Comparison of ENCODE assay signal across 8 cellular contexts in the genomic region with DNA sequence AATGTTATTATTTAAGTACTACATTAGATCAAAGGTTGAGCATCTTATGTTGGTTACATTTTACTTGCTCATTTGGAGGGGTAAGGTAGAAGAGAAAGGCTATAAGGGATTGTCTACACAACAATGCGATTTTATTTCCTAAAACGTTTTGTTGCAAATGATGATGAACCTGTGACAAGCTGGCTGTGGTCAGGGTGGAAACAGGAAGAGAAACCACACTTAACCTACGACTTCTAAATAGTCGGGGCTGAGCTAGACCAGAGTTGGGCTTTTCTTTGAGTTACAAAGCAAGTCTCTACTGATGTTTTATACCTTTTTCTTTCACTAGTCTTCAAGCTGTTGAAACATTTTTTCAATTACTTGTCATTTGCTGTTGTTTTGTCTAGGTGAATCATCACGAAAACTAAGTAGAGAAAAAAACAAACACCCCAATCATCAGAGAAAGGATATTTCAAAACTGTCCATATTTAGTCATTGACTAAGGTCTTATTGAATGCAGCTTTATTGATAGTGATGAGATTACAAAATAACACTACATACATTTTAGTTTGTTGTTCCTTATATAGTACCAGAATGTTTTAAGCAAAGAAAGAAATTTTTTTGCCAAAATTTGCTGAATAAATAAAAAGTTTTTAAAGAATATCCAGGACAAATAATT. TPM values are rescaled to one million over a fixed set of nuclear protein-coding genes. Genes with fewer than 3 reads are reported as not detected.
A peak's percentile ranks its signal among the peaks of the same experiment; 100 is the strongest.
DNase-seq lines count a peak whose midpoint lies in the region; ATAC-seq lines count a peak whose summit lies in the region.

No MANE protein-coding gene starts in this region.

- no peaks in the 10 kb centered on the region for H3K9me3 Mint-ChIP-seq in activated CD4-positive, alpha-beta memory T cell treated with anti-CD3 and anti-CD28 coated beads, Interleukin-2, amount 10 ng/mL, durations not matched to agents 7 days and 5 days

- H3K4me1 Mint-ChIP-seq in activated CD4-positive, alpha-beta memory T cell treated with anti-CD3 and anti-CD28 coated beads, Interleukin-2, amount 10 ng/mL, durations not matched to agents 7 days and 5 days = peaks cover 39% of the 10 kb centered on the region

- H4K20me1 ChIP-seq in BLaER1 treated with 17β-estradiol and CSF1 and Interleukin-3, amounts not matched to agents 10 nM and 100 nM = no peaks in the 10 kb centered on the region

- peaks cover 12 to 26% (median 15%) of the 10 kb centered on the region in 10 experiments; a peak in 19 of 20 replicates for H3K4me1 ChIP-seq in BLaER1 treated with 17β-estradiol and CSF1 and Interleukin-3, amounts not matched to agents 10 nM and 100 nM

- H3K36me3 Mint-ChIP-seq in activated CD4-positive, alpha-beta memory T cell treated with anti-CD3 and anti-CD28 coated beads, Interleukin-2, amount 10 ng/mL, durations not matched to agents 7 days and 5 days (ENCODE audit: low read depth) = peaks cover 3% of the 10 kb centered on the region

- ATAC-seq in GM19463 (IDR thresholded peaks at IDR 0.05; ENCODE audit: unreplicated experiment) = peak; percentile 63
- peak; percentile 66 for ATAC-seq in HG03469 (IDR thresholded peaks at IDR 0.05; ENCODE audit: unreplicated experiment)

- CTCF ChIA-PET in activated CD4-positive, alpha-beta memory T cell treated with anti-CD3 and anti-CD28 coated beads, Interleukin-2, amount 10 ng/mL, durations not matched to agents 7 days and 5 days (lab: Charles Lee) = interaction anchor here (0.7 to 1.7 kb wide), 7 partner anchors 72 to 651 kb away, joined by 3 to 15 read pairs (median 4); partner anchors contain the start of gene GCLC

- peak; percentile 74 for DNase-seq in activated CD4-positive, alpha-beta memory T cell treated with anti-CD3 and anti-CD28 coated beads, Interleukin-2, amount 10 ng/mL, durations not matched to agents 7 days and 5 days
- DNase-seq in stimulated activated CD4-positive, alpha-beta T cell treated with anti-CD3 and anti-CD28 coated beads, Interleukin-2, amount 100 ng/mL, for 24 hours = peak; percentile 15 to 32
- DNase-seq in NCI-H2029 treated with DMSO at 0.1 percent for 48 hours (lab: John Stamatoyannopoulos, UW) (no peak), foreskin melanocyte (no peak), SK-N-DZ (ENCODE audit: low spot score) (no peak)

- peaks cover 2% of the 10 kb centered on the region for H3K27me3 Mint-ChIP-seq in activated CD4-positive, alpha-beta memory T cell treated with anti-CD3 and anti-CD28 coated beads, Interleukin-2, amount 10 ng/mL, durations not matched to agents 7 days and 5 days

- no peak overlapping the region for H3K9ac ChIP-seq in BLaER1 treated with 17β-estradiol and CSF1 and Interleukin-3, amounts not matched to agents 10 nM and 100 nM

- POLR2A ChIA-PET in activated CD4-positive, alpha-beta memory T cell treated with anti-CD3 and anti-CD28 coated beads, Interleukin-2, amount 10 ng/mL, durations not matched to agents 7 days and 5 days (lab: Charles Lee) = interaction anchor here (0.6 to 2.6 kb wide), 5 partner anchors 15 to 154 kb away, joined by 3 to 15 read pairs (median 6); partner anchors contain the start of gene GCLC

- no peak overlapping the region for H3K4me3 ChIP-seq in BLaER1 treated with 17β-estradiol and CSF1 and Interleukin-3, amounts not matched to agents 10 nM and 100 nM

- peak overlapping the region in 1 of 11 experiments; percentile 8; a peak in 1 of 22 replicates for H3K27ac ChIP-seq in BLaER1 treated with 17β-estradiol and CSF1 and Interleukin-3, amounts not matched to agents 10 nM and 100 nM

- peaks cover 0 to 11% (median 8%) of the 10 kb centered on the region in 11 experiments; a peak in 15 of 22 replicates for H3K9me3 ChIP-seq in BLaER1 treated with 17β-estradiol and CSF1 and Interleukin-3, amounts not matched to agents 10 nM and 100 nM (replicated peaks in 1 of 11)

- peak overlapping the region; percentile 88 for H3K27ac Mint-ChIP-seq in activated CD4-positive, alpha-beta memory T cell treated with anti-CD3 and anti-CD28 coated beads, Interleukin-2, amount 10 ng/mL, durations not matched to agents 7 days and 5 days

- no peaks in the 10 kb centered on the region for H3K36me3 ChIP-seq in BLaER1 treated with 17β-estradiol and CSF1 and Interleukin-3, amounts not matched to agents 10 nM and 100 nM

- peaks cover 11 to 13% (median 13%) of the 10 kb centered on the region in 11 experiments; a peak in 20 of 22 replicates for H3K27me3 ChIP-seq in BLaER1 treated with 17β-estradiol and CSF1 and Interleukin-3, amounts not matched to agents 10 nM and 100 nM

- H3K4me2 ChIP-seq in BLaER1 treated with 17β-estradiol and CSF1 and Interleukin-3, amounts not matched to agents 10 nM and 100 nM = peak overlapping the region; percentile 16 to 68 (median 47); a peak in 21 of 22 replicates

- H3K4me3 Mint-ChIP-seq in activated CD4-positive, alpha-beta memory T cell treated with anti-CD3 and anti-CD28 coated beads, Interleukin-2, amount 10 ng/mL, durations not matched to agents 7 days and 5 days = peak overlapping the region; percentile 6

RNA-seq across cellular contexts. Expression of gene KLHL31, which starts 18.0 kb away (rescaled TPM):
- under 1 TPM; 0.08 to 0.18 TPM for total RNA-seq in activated CD4-positive, alpha-beta memory T cell treated with anti-CD3 and anti-CD28 coated beads, Interleukin-2, amount 10 ng/mL, durations not matched to agents 7 days and 5 days
- 0.13 and 0.17 TPM in 2 replicates for polyA plus RNA-seq in SK-N-DZ (2014; cell fraction: cytosol; rRNA removed)
- polyA plus RNA-seq in SK-N-DZ (2014; cell fraction: nucleus; rRNA removed) = 0.21 and 0.83 TPM in 2 replicates

Comparison
In these comparisons a context has a peak if more than half of its experiments do, and no peak if none do; other contexts are left out.
1. DNase-seq: peak in activated CD4-positive, alpha-beta memory T cell treated with anti-CD3 and anti-CD28 coated beads, Interleukin-2, amount 10 ng/mL, durations not matched to agents 7 days and 5 days (single experiment) and stimulated activated CD4-positive, alpha-beta T cell treated with anti-CD3 and anti-CD28 coated beads, Interleukin-2, amount 100 ng/mL, for 24 hours (2 of 2); none in NCI-H2029 treated with DMSO at 0.1 percent for 48 hours (single experiment), foreskin melanocyte (single experiment) and SK-N-DZ (single experiment).